Comparison of ENCODE assay signal across 22 cellular contexts in the genomic region with DNA sequence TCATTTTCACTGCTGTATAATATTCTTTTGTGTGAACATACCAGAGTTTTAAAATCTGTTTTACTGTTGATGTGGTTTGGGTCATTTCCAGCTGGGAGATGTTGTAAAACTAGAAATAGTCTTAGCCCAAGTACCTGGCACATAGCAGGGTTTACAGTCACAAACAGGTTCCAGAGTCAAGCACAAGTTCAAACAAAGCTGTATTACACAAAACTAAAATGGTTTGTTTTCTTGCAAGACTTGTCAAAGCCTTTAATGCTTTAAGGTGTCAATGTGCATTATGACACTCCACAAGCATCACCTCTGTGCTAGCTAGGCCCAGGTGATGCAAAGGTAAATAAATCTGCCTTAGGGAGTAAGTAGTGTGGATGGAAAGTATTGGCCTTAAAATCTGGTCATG.
DNase-seq lines count a peak whose midpoint lies in the region; ATAC-seq and TF ChIP-seq lines count a peak whose summit lies in the region.
"Had no signal": no experiment of that assay in that cellular context is flagged by ENCODE, and none has a peak within 500 bp of the region (broad histone marks: within the 10 kb centered on the region; RNA-seq: fewer than 3 reads in every experiment).

No MANE protein-coding gene starts in this region.

- no peak for TF ChIP-seq POLR2A in breast epithelium (IDR thresholded peaks at IDR 0.05)

- TF ChIP-seq CTCF in MCF 10A (IDR thresholded peaks at IDR 0.05; ENCODE audit: unreplicated experiment): no peak
- TF ChIP-seq CTCF in breast epithelium (IDR thresholded peaks at IDR 0.05): no peak
- no peak for TF ChIP-seq CTCF in epithelial cell of esophagus (IDR thresholded peaks at IDR 0.05; ENCODE audit: insufficient read depth, low read depth, low read length, missing control alignments)

- POLR2A ChIA-PET in MCF 10A (lab: Yijun Ruan, JAX): interaction anchor here (0.6 to 4.4 kb wide), 2 partner anchors 52 to 175 kb away, joined by 3 to 63 read pairs; no protein-coding TSS in a partner anchor

- no peak overlapping the region for H3K4me3 ChIP-seq in breast epithelium
- H3K4me3 ChIP-seq in epithelial cell of esophagus (ENCODE audit: low read length): no peak overlapping the region
- H3K4me3 ChIP-seq in mesenchymal stem cell (ENCODE audit: insufficient read depth in 1 of 2, low read depth in 1 of 2, low read length in 2 of 2): no peak overlapping the region
- H3K4me3 ChIP-seq: GM23338 had no signal

- no peak overlapping the region for H3K18ac ChIP-seq in mesenchymal stem cell (ENCODE audit: low read depth in 1 of 2, low read length in 2 of 2)

- no peak overlapping the region for H3K14ac ChIP-seq in mesenchymal stem cell (ENCODE audit: low read length in 2 of 2)

- no peak overlapping the region for H2BK15ac ChIP-seq in mesenchymal stem cell (ENCODE audit: low read depth, poor library complexity, severe bottlenecking)

- DNase-seq in MCF 10A (ENCODE audit: unreplicated experiment) (peak; percentile 32), breast epithelium (ENCODE audit: low spot score in 2 of 2) (no peak), epithelial cell of esophagus (ENCODE audit: low read depth) (peak; percentile 96), mesenchymal stem cell (no peak), T1000 (lab: John Stamatoyannopoulos, UW) (no peak), T-helper 1 cell (no peak)
- DNase-seq: 8988T; ACHN; BE2C; CD8-positive, alpha-beta memory T cell; DND-41; H9; HFFc6; KBM-7; MM.1S; NCI-H2029; NCI-H446; NCI-H526; SHP77 treated with DMSO at 0.1 percent for 48 hours had no signal

- ATAC-seq in GM21423 (IDR thresholded peaks at IDR 0.05; ENCODE audit: unreplicated experiment): no peak
- ATAC-seq: GM23338 had no signal

- H3K4me2 ChIP-seq in mesenchymal stem cell (ENCODE audit: low read length, poor library complexity, severe bottlenecking): no peak overlapping the region
- H3K4me2 ChIP-seq: GM23338 had no signal

- peak overlapping the region; percentile 88 for H2AK5ac ChIP-seq in mesenchymal stem cell (ENCODE audit: low read length, severe bottlenecking)

- H3K79me1 ChIP-seq in mesenchymal stem cell (replicated peaks; ENCODE audit: low read length, poor library complexity, severe bottlenecking): no peaks in the 10 kb centered on the region

- no peak overlapping the region for H3K23ac ChIP-seq in mesenchymal stem cell (ENCODE audit: low read length in 2 of 2)

- no peaks in the 10 kb centered on the region for H3K9me3 ChIP-seq in breast epithelium
- peaks cover 11% of the 10 kb centered on the region for H3K9me3 ChIP-seq in mesenchymal stem cell (ENCODE audit: control insufficient read depth, low read length)

- no peak overlapping the region for H2AFZ ChIP-seq in mesenchymal stem cell (ENCODE audit: low read depth, low read length)
- H2AFZ ChIP-seq: GM23338 had no signal

- H3K9ac ChIP-seq in mesenchymal stem cell (ENCODE audit: low read length): no peak overlapping the region

- no peak overlapping the region for H3K4me3 Mint-ChIP-seq in MCF 10A (ENCODE audit: unreplicated experiment)
- H3K4me3 Mint-ChIP-seq: CD14-positive monocyte; CD8-positive, alpha-beta memory T cell; GM23338; H9; HFFc6 had no signal

- peaks cover 18% of the 10 kb centered on the region for H3K36me3 Mint-ChIP-seq in MCF 10A (ENCODE audit: insufficient read depth, unreplicated experiment)
- H3K36me3 Mint-ChIP-seq: CD14-positive monocyte; CD8-positive, alpha-beta memory T cell had no signal

- peaks cover 8 to 14% of the 10 kb centered on the region in 2 donors for H3K4me1 ChIP-seq in breast epithelium
- peaks cover 17% of the 10 kb centered on the region for H3K4me1 ChIP-seq in mesenchymal stem cell (ENCODE audit: control insufficient read depth, insufficient read depth, low read depth, low read length)

- H3K36me3 ChIP-seq in breast epithelium: no peaks in the 10 kb centered on the region
- H3K36me3 ChIP-seq in mesenchymal stem cell (ENCODE audit: control insufficient read depth in 1 of 2, insufficient read depth in 2 of 2, low read depth in 1 of 2, low read length in 2 of 2): no peaks in the 10 kb centered on the region
- H3K36me3 ChIP-seq: BE2C had no signal

- H2BK5ac ChIP-seq in mesenchymal stem cell (ENCODE audit: low read depth, low read length, poor library complexity, severe bottlenecking): no peak overlapping the region

- no peak overlapping the region for H4K8ac ChIP-seq in mesenchymal stem cell (ENCODE audit: low read length)

- H3K4ac ChIP-seq in mesenchymal stem cell (ENCODE audit: low read depth in 1 of 2, low read length in 2 of 2): no peak overlapping the region

- intact Hi-C loops in MCF 10A (cut with micrococcal nuclease): loop anchor here (5.0 kb wide), 1 partner anchor 55 kb away; no protein-coding TSS in a partner anchor
- intact Hi-C loops in breast epithelium (cut with DNase I; ENCODE audit: low total_unique reads): loop anchor here (5.0 kb wide), 1 partner anchor 1500 kb away; no protein-coding TSS in a partner anchor

- no peak overlapping the region for H2BK12ac ChIP-seq in mesenchymal stem cell (ENCODE audit: low read length in 2 of 2)

- no peaks in the 10 kb centered on the region for H3K27me3 Mint-ChIP-seq in MCF 10A (ENCODE audit: insufficient read depth, unreplicated experiment)

- no peak overlapping the region for H3K27ac ChIP-seq in breast epithelium
- H3K27ac ChIP-seq in mesenchymal stem cell (ENCODE audit: low read length, poor library complexity, severe bottlenecking): no peak overlapping the region

- no peaks in the 10 kb centered on the region for H3K27me3 ChIP-seq in breast epithelium
- H3K27me3 ChIP-seq in mesenchymal stem cell (ENCODE audit: control insufficient read depth in 1 of 2, insufficient read depth in 1 of 2, low read length in 2 of 2): peaks cover 0 to 3% of the 10 kb centered on the region in 2 experiments
- H3K27me3 ChIP-seq: BE2C had no signal

- no TSS peak for BruUV-seq in MCF 10A (replicated peaks; lab: Mats Ljungman, UMichigan)

- H3K9me3 Mint-ChIP-seq in MCF 10A (ENCODE audit: unreplicated experiment): peaks cover 3% of the 10 kb centered on the region

- peaks cover 33% of the 10 kb centered on the region for H3K4me1 Mint-ChIP-seq in MCF 10A (ENCODE audit: insufficient read depth, unreplicated experiment)
- H3K4me1 Mint-ChIP-seq: CD8-positive, alpha-beta memory T cell had no signal

- H4K91ac ChIP-seq in mesenchymal stem cell (ENCODE audit: low read length): no peak overlapping the region

- H2BK120ac ChIP-seq in mesenchymal stem cell (ENCODE audit: low read depth, low read length): no peak overlapping the region

- peak overlapping the region; percentile 90 for H3K27ac Mint-ChIP-seq in MCF 10A (ENCODE audit: low read depth, unreplicated experiment)
- H3K27ac Mint-ChIP-seq: CD14-positive monocyte; CD8-positive, alpha-beta memory T cell; GM23338; H9; HFFc6 had no signal

- CTCF ChIA-PET in MCF 10A (lab: Yijun Ruan, JAX): interaction anchor here (0.7 to 6.9 kb wide), 3 partner anchors 10 to 574 kb away, joined by 3 to 48 read pairs (median 4); no protein-coding TSS in a partner anchor

Comparison
In these comparisons a context has a peak if more than half of its experiments do, and no peak if none do; other contexts are left out.
1. DNase-seq: peak in MCF 10A (single experiment) and epithelial cell of esophagus (single experiment); none in breast epithelium (0 of 2), mesenchymal stem cell (single experiment), T1000 (single experiment) and T-helper 1 cell (0 of 5).